In genomic region chr1:108747128-108747827, GRCh38 we compare ENCODE assay signal across 8 cellular contexts. TPM values are rescaled to one million over a fixed set of nuclear protein-coding genes. Genes with fewer than 3 reads are reported as not detected.
DNase-seq lines count a peak whose midpoint lies in the region; ATAC-seq and TF ChIP-seq lines count a peak whose summit lies in the region.

No MANE protein-coding gene starts in this region.

- H3K4me1 ChIP-seq in KMS-11 (ENCODE audit: low read depth, poor library complexity, severe bottlenecking) (peaks cover 11% of the 10 kb centered on the region), urinary bladder (ENCODE audit: insufficient read depth) (no peaks in the 10 kb centered on the region)

- 0% methylated on average over 19 of the region's 19 CpGs for WGBS in adipose tissue, 3 donors
- under 1% methylated on average over 19 of the region's 19 CpGs for WGBS in urinary bladder

- H3K4me2 ChIP-seq in KMS-11: peak overlapping the region; percentile 56

- H3K4me3 ChIP-seq in KMS-11 (IDR thresholded peaks at IDR 0.05; ENCODE audit: insufficient read depth, low read depth, low read length) (no peak overlapping the region), urinary bladder (ENCODE audit: low read depth, low read length) (peak overlapping the region; percentile 83)

- H3K79me2 ChIP-seq in KMS-11 (ENCODE audit: insufficient read depth, low read depth): no peaks in the 10 kb centered on the region; the same call in 1 of the 2 replicates

- DNase-seq in DMS153 (lab: John Stamatoyannopoulos, UW) (peak; percentile 53), RPMI8226 (peak; percentile 57), head of caudate nucleus (peak; percentile 47 to 86 (median 72)), nucleus accumbens (lab: John Stamatoyannopoulos, UW) (peak in 47 of 56 donors; percentile 3 to 77 (median 55))

- TF ChIP-seq CTCF in KMS-11 (conservative IDR thresholded peaks at IDR 0.05; ENCODE audit: low read depth, low read length): no peak

- no peaks in the 10 kb centered on the region for H3K27me3 ChIP-seq in KMS-11 (ENCODE audit: insufficient read depth, low read depth)

- H4K20me1 ChIP-seq in KMS-11 (ENCODE audit: insufficient read depth): no peaks in the 10 kb centered on the region

- ATAC-seq in GM21576 (IDR thresholded peaks at IDR 0.05; ENCODE audit: unreplicated experiment): peak; percentile 22

- peak overlapping the region; percentile 71 for H3K27ac ChIP-seq in KMS-11
- H3K27ac ChIP-seq in adipose tissue (ENCODE audit: low read depth, low read length): peak overlapping the region; percentile 99
- peak overlapping the region; percentile 96 for H3K27ac ChIP-seq in urinary bladder (ENCODE audit: low read depth)

- no peaks in the 10 kb centered on the region for H3K36me3 ChIP-seq in KMS-11 (ENCODE audit: insufficient read depth)
- no peaks in the 10 kb centered on the region for H3K36me3 ChIP-seq in urinary bladder (ENCODE audit: insufficient read depth)

- peak overlapping the region; percentile 69 for H3K9ac ChIP-seq in KMS-11

- intact Hi-C loops in head of caudate nucleus (cut with DNase I): loop anchor here (2.0 to 5.0 kb wide), 3 partner anchors 54 to 150 kb away; partner anchors contain the start of gene PRPF38B

- peak overlapping the region; percentile 69 for H2AFZ ChIP-seq in KMS-11 (ENCODE audit: low read depth)

RNA-seq across cellular contexts. Expression of gene STXBP3, which starts 0.8 kb away (rescaled TPM):
- 10 to 100 TPM; 15.9 to 27.4 (median 19.2) TPM for polyA plus RNA-seq in adipose tissue
- total RNA-seq in urinary bladder: 118 TPM
- 36.7 TPM for polyA plus RNA-seq in urinary bladder

RNA-seq across cellular contexts. Expression of gene FNDC7, which starts 34.6 kb away (rescaled TPM):
- polyA plus RNA-seq in adipose tissue (not detected), urinary bladder (not detected)
- not detected for total RNA-seq in urinary bladder

RNA-seq across cellular contexts. Expression of gene PRPF38B, which starts 55.2 kb away (rescaled TPM):
- polyA plus RNA-seq in adipose tissue: 10 to 100 TPM; 19.3 to 22.9 (median 21.7) TPM
- 26.6 TPM for total RNA-seq in urinary bladder
- 29.6 TPM for polyA plus RNA-seq in urinary bladder
